Comparison of ENCODE assay signal across 9 cellular contexts in genomic region chr15:59686389-59686788, GRCh38. TPM values are rescaled to one million over a fixed set of nuclear protein-coding genes. Genes with fewer than 3 reads are reported as not detected.
DNase-seq lines count a peak whose midpoint lies in the region; ATAC-seq and TF ChIP-seq lines count a peak whose summit lies in the region.
"Had no signal": no experiment of that assay in that cellular context is flagged by ENCODE, and none has a peak within 500 bp of the region (broad histone marks: within the 10 kb centered on the region; RNA-seq: fewer than 3 reads in every experiment).

No MANE protein-coding gene starts in this region.

- ATAC-seq in GM21423 (IDR thresholded peaks at IDR 0.05; ENCODE audit: unreplicated experiment), result peak; percentile 28
- peak; percentile 19 for ATAC-seq in activated B cell treated with CpG ODN at 0.5 μM for 24 hours (ENCODE audit: low read depth)
- ATAC-seq in HG02885 (IDR thresholded peaks at IDR 0.05; ENCODE audit: poor library complexity, unreplicated experiment), result no peak
- no peak for ATAC-seq in GM18870 (IDR thresholded peaks at IDR 0.05; ENCODE audit: unreplicated experiment)

- H3K14ac ChIP-seq in mesenchymal stem cell (ENCODE audit: low read length in 2 of 2), result no peak overlapping the region

- POLR2A ChIA-PET in activated B cell treated with CpG ODN at 0.5 μM for 24 hours (lab: Charles Lee), result interaction anchor here (1.3 to 1.5 kb wide), 2 partner anchors 13 to 29 kb away, joined by 4 to 9 read pairs; partner anchors contain the start of gene GTF2A2

- no peak for TF ChIP-seq CTCF in activated B cell treated with CpG ODN at 0.5 μM for 24 hours (IDR thresholded peaks at IDR 0.05)

- H3K4ac ChIP-seq in mesenchymal stem cell (ENCODE audit: low read depth in 1 of 2, low read length in 2 of 2), result no peak overlapping the region

- H3K27me3 ChIP-seq in mesenchymal stem cell (ENCODE audit: control insufficient read depth in 1 of 2, insufficient read depth in 1 of 2, low read length in 2 of 2), result no peaks in the 10 kb centered on the region

- H2BK15ac ChIP-seq in mesenchymal stem cell (ENCODE audit: low read depth, poor library complexity, severe bottlenecking), result no peak overlapping the region

- H3K36me3 ChIP-seq in mesenchymal stem cell (ENCODE audit: control insufficient read depth in 1 of 2, insufficient read depth in 2 of 2, low read depth in 1 of 2, low read length in 2 of 2), result peaks cover 12 to 21% of the 10 kb centered on the region in 2 experiments

- no peak overlapping the region for H2BK120ac ChIP-seq in mesenchymal stem cell (ENCODE audit: low read depth, low read length)

- H3K27ac Mint-ChIP-seq in activated B cell treated with CpG ODN at 0.5 μM for 24 hours, result peak overlapping the region; percentile 96

- DNase-seq in CD1c-positive myeloid dendritic cell (ENCODE audit: extremely low spot score) (peak; percentile 89), activated B cell treated with CpG ODN at 0.5 μM for 24 hours (no peak), mesenchymal stem cell (no peak), mesenteric fat pad (ENCODE audit: low spot score) (no peak), NCI-H510A treated with DMSO at 0.1 percent for 48 hours (lab: John Stamatoyannopoulos, UW) (no peak)
- DNase-seq: NCI-H526 had no signal

- H3K27ac ChIP-seq in mesenchymal stem cell (ENCODE audit: low read length, poor library complexity, severe bottlenecking), result no peak overlapping the region

- H3K9me3 ChIP-seq in mesenchymal stem cell (ENCODE audit: control insufficient read depth, low read length), result no peaks in the 10 kb centered on the region

- H3K9ac ChIP-seq in mesenchymal stem cell (ENCODE audit: low read length), result peak overlapping the region; percentile 73

- no peak overlapping the region for H2AK5ac ChIP-seq in mesenchymal stem cell (ENCODE audit: low read length, severe bottlenecking)

- no peaks in the 10 kb centered on the region for H3K27me3 Mint-ChIP-seq in activated B cell treated with CpG ODN at 0.5 μM for 24 hours

- peak overlapping the region in 1 of 2 experiments; percentile 48 for H3K4me3 ChIP-seq in mesenchymal stem cell (ENCODE audit: insufficient read depth in 1 of 2, low read depth in 1 of 2, low read length in 2 of 2)

- no peak overlapping the region for H4K91ac ChIP-seq in mesenchymal stem cell (ENCODE audit: low read length)

- no peak overlapping the region for H2BK12ac ChIP-seq in mesenchymal stem cell (ENCODE audit: low read length in 2 of 2)

- no peak overlapping the region for H2AFZ ChIP-seq in mesenchymal stem cell (ENCODE audit: low read depth, low read length)

- no peak overlapping the region for H4K8ac ChIP-seq in mesenchymal stem cell (ENCODE audit: low read length)

- H3K79me1 ChIP-seq in mesenchymal stem cell (replicated peaks; ENCODE audit: low read length, poor library complexity, severe bottlenecking), result peaks cover under 1% of the 10 kb centered on the region

- peaks cover 59% of the 10 kb centered on the region for H3K4me1 Mint-ChIP-seq in activated B cell treated with CpG ODN at 0.5 μM for 24 hours

- no peak overlapping the region for H3K4me2 ChIP-seq in mesenchymal stem cell (ENCODE audit: low read length, poor library complexity, severe bottlenecking)

- H3K4me3 Mint-ChIP-seq in activated B cell treated with CpG ODN at 0.5 μM for 24 hours, result peak overlapping the region; percentile 78

- no peaks in the 10 kb centered on the region for H3K9me3 Mint-ChIP-seq in activated B cell treated with CpG ODN at 0.5 μM for 24 hours

- H3K36me3 Mint-ChIP-seq in activated B cell treated with CpG ODN at 0.5 μM for 24 hours (ENCODE audit: low read depth), result peaks cover 45% of the 10 kb centered on the region

- no peak overlapping the region for H3K23ac ChIP-seq in mesenchymal stem cell (ENCODE audit: low read length in 2 of 2)

- H3K18ac ChIP-seq in mesenchymal stem cell (ENCODE audit: low read depth in 1 of 2, low read length in 2 of 2), result no peak overlapping the region

- 93% methylated on average over 6 of the region's 7 CpGs for WGBS in mesenchymal stem cell

- no peak overlapping the region for H2BK5ac ChIP-seq in mesenchymal stem cell (ENCODE audit: low read depth, low read length, poor library complexity, severe bottlenecking)

- intact Hi-C loops in activated B cell treated with CpG ODN at 0.5 μM for 24 hours (cut with micrococcal nuclease), result loop anchor here (2.0 to 10.0 kb wide), 4 partner anchors 154 to 938 kb away; partner anchors contain the start of gene ADAM10

- CTCF ChIA-PET in activated B cell treated with CpG ODN at 0.5 μM for 24 hours (lab: Charles Lee), result interaction anchor here (0.5 kb wide), 1 partner anchor 234 kb away, joined by 3 read pairs; no protein-coding TSS in a partner anchor

- H3K4me1 ChIP-seq in mesenchymal stem cell (ENCODE audit: control insufficient read depth, insufficient read depth, low read depth, low read length), result peaks cover 6% of the 10 kb centered on the region

RNA-seq across cellular contexts. Expression of gene BNIP2, which starts 2.7 kb away (rescaled TPM):
- total RNA-seq in activated B cell treated with CpG ODN at 0.5 μM for 24 hours (80.1 and 82.9 TPM in 2 replicates), mesenteric fat pad (96.4 TPM)
- 56.0 TPM for polyA plus RNA-seq in mesenchymal stem cell (2013, experiment 1 of 2)
- 53.8 TPM for polyA plus RNA-seq in mesenchymal stem cell (2013, experiment 2 of 2)

RNA-seq across cellular contexts. Expression of gene GTF2A2, which starts 29.1 kb away (rescaled TPM):
- total RNA-seq in activated B cell treated with CpG ODN at 0.5 μM for 24 hours, result 77.4 and 95.2 TPM in 2 replicates
- 171 TPM for polyA plus RNA-seq in mesenchymal stem cell (2013, experiment 1 of 2)
- polyA plus RNA-seq in mesenchymal stem cell (2013, experiment 2 of 2), result 190 TPM
- 94.7 TPM for total RNA-seq in mesenteric fat pad

Comparison
In these comparisons a context has a peak if more than half of its experiments do, and no peak if none do; other contexts are left out.
1. ATAC-seq: peak in GM21423 (single experiment) and activated B cell treated with CpG ODN at 0.5 μM for 24 hours (single experiment); none in HG02885 (single experiment) and GM18870 (single experiment).